ENCODE assay signal across 18 cellular contexts in genomic region chr11:120903686-120904085, GRCh38.
"Had no signal": no experiment of that assay in that cellular context is flagged by ENCODE, and none has a peak within 500 bp of the region (broad histone marks: within the 10 kb centered on the region; RNA-seq: fewer than 3 reads in every experiment).

No MANE protein-coding gene starts in this region.

- DNase-seq: effector memory CD4-positive, alpha-beta T cell; foreskin melanocyte; heart left ventricle; hippocampal formation; left colon; mesendoderm; naive thymus-derived CD4-positive, alpha-beta T cell; sigmoid colon; stimulated activated CD4-positive, alpha-beta T cell treated with anti-CD3 and anti-CD28 coated beads, Interleukin-4, amount 100 ng/mL, for 1 hour; stimulated activated CD8-positive, alpha-beta memory T cell treated with anti-CD3 and anti-CD28 coated beads, Interleukin-4, amount 100 ng/mL, for 48 hours; stimulated activated naive CD8-positive, alpha-beta T cell treated with anti-CD3 and anti-CD28 coated beads, Interleukin-15, Interleukin-2, amounts not matched to agents 100 U/mL and 50 U/mL, for 24 hours; thyroid gland had no signal

- H3K27me3 ChIP-seq: right atrium auricular region, sigmoid colon, thyroid gland had no signal

- H3K9me3 ChIP-seq: heart left ventricle, right atrium auricular region, sigmoid colon, suprapubic skin, thyroid gland had no signal

- H3K36me3 Mint-ChIP-seq: naive thymus-derived CD4-positive, alpha-beta T cell; stimulated activated effector memory CD8-positive, alpha-beta T cell treated with anti-CD3 and anti-CD28 coated beads, Interleukin-12 subunit alpha, Interleukin-12 subunit beta, amount 100 ng/mL, for 72 hours; type B pancreatic cell had no signal

- H3K4me3 ChIP-seq: heart left ventricle, right atrium auricular region, sigmoid colon, skin epidermis, suprapubic skin, thyroid gland had no signal

- H3K27ac ChIP-seq: epithelial cell of prostate, heart left ventricle, right atrium auricular region, sigmoid colon, skin epidermis, suprapubic skin, thyroid gland had no signal

- H3K4me1 ChIP-seq: heart left ventricle, sigmoid colon, thyroid gland had no signal

- H3K4me1 Mint-ChIP-seq: stimulated activated effector memory CD8-positive, alpha-beta T cell treated with anti-CD3 and anti-CD28 coated beads, Interleukin-12 subunit alpha, Interleukin-12 subunit beta, amount 100 ng/mL, for 72 hours had no signal

- H3K36me3 ChIP-seq: heart left ventricle, right atrium auricular region, sigmoid colon, suprapubic skin, thyroid gland had no signal

- H3K4me3 Mint-ChIP-seq: naive thymus-derived CD4-positive, alpha-beta T cell; stimulated activated effector memory CD8-positive, alpha-beta T cell treated with anti-CD3 and anti-CD28 coated beads, Interleukin-12 subunit alpha, Interleukin-12 subunit beta, amount 100 ng/mL, for 72 hours; type B pancreatic cell had no signal

- H3K27ac Mint-ChIP-seq: naive thymus-derived CD4-positive, alpha-beta T cell; stimulated activated effector memory CD8-positive, alpha-beta T cell treated with anti-CD3 and anti-CD28 coated beads, Interleukin-12 subunit alpha, Interleukin-12 subunit beta, amount 100 ng/mL, for 72 hours; type B pancreatic cell had no signal

- H3K9me3 Mint-ChIP-seq: stimulated activated effector memory CD8-positive, alpha-beta T cell treated with anti-CD3 and anti-CD28 coated beads, Interleukin-12 subunit alpha, Interleukin-12 subunit beta, amount 100 ng/mL, for 72 hours; type B pancreatic cell had no signal

- ATAC-seq: heart left ventricle; left colon; naive thymus-derived CD4-positive, alpha-beta T cell; stimulated activated effector memory CD8-positive, alpha-beta T cell treated with anti-CD3 and anti-CD28 coated beads, Interleukin-12 subunit alpha, Interleukin-12 subunit beta, amount 100 ng/mL, for 72 hours; stimulated activated naive CD8-positive, alpha-beta T cell treated with anti-CD3 and anti-CD28 coated beads, Interleukin-15, Interleukin-2, amounts not matched to agents 100 U/mL and 50 U/mL, for 24 hours had no signal
